In genomic region chr10:3728563-3728962, GRCh38 we compare ENCODE assay signal across 6 cellular contexts.
"Had no signal": no experiment of that assay in that cellular context is flagged by ENCODE, and none has a peak within 500 bp of the region (broad histone marks: within the 10 kb centered on the region; RNA-seq: fewer than 3 reads in every experiment).

No MANE protein-coding gene starts in this region.

- H3K9ac ChIP-seq: GM23248 had no signal

- H3K27ac ChIP-seq: GM23248 had no signal

- H3K36me3 ChIP-seq: HAP-1 had no signal

- H3K4me3 Mint-ChIP-seq: HFFc6, IgD-negative memory B cell had no signal

- H3K9me3 Mint-ChIP-seq: HFFc6 had no signal

- H3K4me3 ChIP-seq: GM23248, HAP-1 had no signal

- H3K9me3 ChIP-seq: HAP-1 had no signal

- H3K4me1 ChIP-seq: HAP-1 had no signal

- H2AFZ ChIP-seq: GM23248 had no signal

- DNase-seq: GM23248, HFFc6, KBM-7 had no signal

- ATAC-seq: HCT116 had no signal

- H3K27ac Mint-ChIP-seq: HFFc6, IgD-negative memory B cell had no signal
